ENCODE assay signal across 8 cellular contexts in genomic region chr7:100428199-100428966, GRCh38. TPM values are rescaled to one million over a fixed set of nuclear protein-coding genes. Genes with fewer than 3 reads are reported as not detected.
A peak's percentile ranks its signal among the peaks of the same experiment; 100 is the strongest.
DNase-seq lines count a peak whose midpoint lies in the region; ATAC-seq and TF ChIP-seq lines count a peak whose summit lies in the region.

ZCWPW1 (minus strand) TSS chr7:100428703; CDS start chr7:100420649, 8,054 bp downstream.

- TF ChIP-seq CTCF in KMS-11 (conservative IDR thresholded peaks at IDR 0.05; ENCODE audit: low read depth, low read length) (no peak), Peyer's patch (IDR thresholded peaks at IDR 0.05) (peak in 1 of 6 experiments; percentile 12), esophagus squamous epithelium (IDR thresholded peaks at IDR 0.05) (peak in 3 of 6 experiments; percentile 2 to 22 (median 6))

- peak within 1 kb of the TSS; percentile 87 for H3K9ac ChIP-seq in KMS-11

- H3K4me2 ChIP-seq in KMS-11 = peak within 1 kb of the TSS; percentile 80

- H3K27me3 ChIP-seq in KMS-11 (ENCODE audit: insufficient read depth, low read depth) (no peaks in the 10 kb centered on the region), Peyer's patch (no peaks in the 10 kb centered on the region), esophagus squamous epithelium (no peaks in the 10 kb centered on the region), muscle layer of duodenum (ENCODE audit: low read depth, low read length) (no peaks in the 10 kb centered on the region)

- no peaks in the 10 kb centered on the region for H3K9me3 ChIP-seq in Peyer's patch
- H3K9me3 ChIP-seq in esophagus squamous epithelium = no peaks in the 10 kb centered on the region
- no peaks in the 10 kb centered on the region for H3K9me3 ChIP-seq in muscle layer of duodenum (ENCODE audit: control insufficient read depth in 1 of 2, low read length in 2 of 2)

- no peaks in the 10 kb centered on the region for H4K20me1 ChIP-seq in KMS-11 (ENCODE audit: insufficient read depth)

- peaks cover 26% of the 10 kb centered on the region for H3K79me2 ChIP-seq in KMS-11 (ENCODE audit: insufficient read depth, low read depth)

- peak within 1 kb of the TSS; percentile 88 for H2AFZ ChIP-seq in KMS-11 (ENCODE audit: low read depth)

- ATAC-seq in GM21737 (IDR thresholded peaks at IDR 0.05; ENCODE audit: unreplicated experiment) = peak; percentile 42

- no peak within 1 kb of the TSS for H3K4me3 ChIP-seq in KMS-11 (IDR thresholded peaks at IDR 0.05; ENCODE audit: insufficient read depth, low read depth, low read length)
- H3K4me3 ChIP-seq in Peyer's patch = peak within 1 kb of the TSS; percentile 59 to 91 (median 76)
- H3K4me3 ChIP-seq in esophagus squamous epithelium = peak within 1 kb of the TSS; percentile 85 to 97 (median 88)
- peak within 1 kb of the TSS; percentile 70 to 82 for H3K4me3 ChIP-seq in muscle layer of duodenum (ENCODE audit: low read depth in 1 of 2, low read length in 2 of 2)

- intact Hi-C loops in esophagus squamous epithelium (cut with DNase I) = no loop called here

- WGBS in esophagus squamous epithelium, 2 donors = 1 to 2% methylated on average over 27 to 42 of the region's 66 CpGs

- DNase-seq in DMS53 (lab: John Stamatoyannopoulos, UW) = peak; percentile 99
- DNase-seq in Peyer's patch = peak; percentile 96 to 98 (median 97)
- DNase-seq in activated T-helper 1 cell treated with Interleukin-2 at 50 U/mL for 16 hours (ENCODE audit: low read depth) = peak; percentile 95
- DNase-seq in esophagus squamous epithelium (lab: John Stamatoyannopoulos, UW) = peak; percentile 90
- DNase-seq in stimulated activated CD8-positive, alpha-beta memory T cell treated with anti-CD3 and anti-CD28 coated beads, Interleukin-7, amount 100 ng/mL, for 24 hours (ENCODE audit: low read depth) = peak; percentile 93

- peak; percentile 100 for TF ChIP-seq POLR2A in Peyer's patch (IDR thresholded peaks at IDR 0.05)
- TF ChIP-seq POLR2A in esophagus squamous epithelium (IDR thresholded peaks at IDR 0.05) = peak; percentile 78 to 100 (median 100)

- H3K4me1 ChIP-seq in KMS-11 (ENCODE audit: low read depth, poor library complexity, severe bottlenecking) = peaks cover 27% of the 10 kb centered on the region
- H3K4me1 ChIP-seq in Peyer's patch = peaks cover 0 to 26% (median 4%) of the 10 kb centered on the region in 4 donors
- peaks cover 28 to 44% (median 30%) of the 10 kb centered on the region in 3 donors for H3K4me1 ChIP-seq in esophagus squamous epithelium
- peaks cover 0 to 30% of the 10 kb centered on the region in 2 donors for H3K4me1 ChIP-seq in muscle layer of duodenum (ENCODE audit: control insufficient read depth in 1 of 2, insufficient read depth in 2 of 2, low read length in 2 of 2)

- H3K36me3 ChIP-seq in KMS-11 (ENCODE audit: insufficient read depth) = no peaks in the 10 kb centered on the region; the same call in 1 of the 2 replicates
- H3K36me3 ChIP-seq in Peyer's patch = peaks cover 0 to 10% (median 0%) of the 10 kb centered on the region in 3 donors
- peaks cover 6 to 24% (median 7%) of the 10 kb centered on the region in 3 donors for H3K36me3 ChIP-seq in esophagus squamous epithelium
- peaks cover 12 to 15% of the 10 kb centered on the region in 2 donors for H3K36me3 ChIP-seq in muscle layer of duodenum (ENCODE audit: control insufficient read depth in 1 of 2, insufficient read depth in 2 of 2, low read length in 2 of 2)

- H3K27ac ChIP-seq in KMS-11 = peak within 1 kb of the TSS; percentile 92
- peak within 1 kb of the TSS; percentile 96 to 100 (median 100) for H3K27ac ChIP-seq in Peyer's patch
- H3K27ac ChIP-seq in esophagus squamous epithelium = peak within 1 kb of the TSS; percentile 98 to 100 (median 100)
- peak within 1 kb of the TSS; percentile 99 for H3K27ac ChIP-seq in muscle layer of duodenum (ENCODE audit: low read length)

RNA-seq across cellular contexts. Expression of gene ZCWPW1, which starts in this region (rescaled TPM):
- total RNA-seq in Peyer's patch (10 to 100 TPM in 1 of 4 donors, 1 to 10 TPM in 3; 1.8 to 19.8 (median 3.6) TPM), esophagus squamous epithelium (1 to 10 TPM in 2 of 4 donors, under 1 TPM in 2; 0.83 to 4.2 (median 1.5) TPM)
